In the genomic region with DNA sequence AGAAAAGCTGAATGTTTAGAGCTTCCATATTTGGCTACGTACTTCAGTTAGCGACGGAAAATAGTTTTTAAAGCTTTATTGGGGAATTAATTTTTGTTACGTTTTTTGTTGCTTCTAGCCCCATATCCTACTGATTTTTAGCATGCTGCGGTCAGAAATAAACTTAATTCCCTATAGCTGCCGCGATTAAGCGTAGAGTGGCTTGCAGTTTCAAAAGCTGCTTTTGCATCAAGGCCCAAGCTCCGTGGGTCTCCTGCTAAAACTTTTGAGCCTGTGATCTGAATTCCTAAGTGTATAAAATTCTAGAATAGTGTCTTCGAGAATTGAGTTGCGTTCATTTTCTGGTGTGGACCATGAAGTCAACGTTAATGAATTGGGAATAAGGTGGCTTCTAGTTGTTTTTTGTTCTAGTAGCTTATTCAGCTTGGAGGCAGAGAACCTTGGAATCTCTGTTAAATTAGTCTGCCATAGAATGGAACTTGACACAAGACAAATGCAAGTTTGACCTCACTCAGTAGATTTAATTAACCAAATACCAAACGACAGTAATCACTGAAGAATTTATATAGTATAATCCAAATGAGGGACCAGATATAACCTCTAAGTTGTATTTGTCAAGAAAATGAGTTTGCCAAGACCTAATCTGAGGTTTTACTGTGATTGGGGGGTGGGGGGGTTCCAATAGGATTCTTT, we compare ENCODE assay signal across 8 cellular contexts. TPM values are rescaled to one million over a fixed set of nuclear protein-coding genes. Genes with fewer than 3 reads are reported as not detected.
DNase-seq lines count a peak whose midpoint lies in the region; ATAC-seq and TF ChIP-seq lines count a peak whose summit lies in the region.

No MANE protein-coding gene starts in this region.

- POLR2A ChIA-PET in HEK293 (lab: Yijun Ruan, JAX) = interaction anchor here (0.8 to 2.3 kb wide), 5 partner anchors 8 to 315 kb away, joined by 3 to 8 read pairs (median 4); a partner anchor contains a TSS
- POLR2A ChIA-PET in activated CD4-positive, alpha-beta memory T cell treated with anti-CD3 and anti-CD28 coated beads for 36 hours (lab: Charles Lee) = interaction anchor here (0.7 to 1.6 kb wide), 4 partner anchors 17 to 144 kb away, joined by 3 to 5 read pairs (median 3); no protein-coding TSS in a partner anchor

- H3K79me2 ChIP-seq in hepatocyte = peaks cover 59% of the 10 kb centered on the region

- no peak overlapping the region for H2AFZ ChIP-seq in hepatocyte

- H3K36me3 Mint-ChIP-seq in activated CD4-positive, alpha-beta memory T cell treated with anti-CD3 and anti-CD28 coated beads for 36 hours = peaks cover 8% of the 10 kb centered on the region

- peak overlapping the region; percentile 90 for H3K27ac Mint-ChIP-seq in activated CD4-positive, alpha-beta memory T cell treated with anti-CD3 and anti-CD28 coated beads for 36 hours

- no peaks in the 10 kb centered on the region for H3K9me3 Mint-ChIP-seq in activated CD4-positive, alpha-beta memory T cell treated with anti-CD3 and anti-CD28 coated beads for 36 hours

- H3K4me3 ChIP-seq in HEK293 (ENCODE audit: low read depth, low read length) = peak overlapping the region; percentile 89
- H3K4me3 ChIP-seq in hepatocyte = peak overlapping the region; percentile 72
- H3K4me3 ChIP-seq in skin epidermis = peak overlapping the region; percentile 77 to 99 (median 96)

- H3K9me3 ChIP-seq in HEK293 (ENCODE audit: control insufficient read depth, insufficient read depth, low read depth, low read length) (no peaks in the 10 kb centered on the region), hepatocyte (ENCODE audit: low read depth) (no peaks in the 10 kb centered on the region)

- peak overlapping the region; percentile 88 for H3K4me2 ChIP-seq in hepatocyte

- no peaks in the 10 kb centered on the region for H3K27me3 ChIP-seq in hepatocyte

- peaks cover 47% of the 10 kb centered on the region for H3K4me1 Mint-ChIP-seq in activated CD4-positive, alpha-beta memory T cell treated with anti-CD3 and anti-CD28 coated beads for 36 hours (ENCODE audit: low read depth)

- ATAC-seq in GM18517 (IDR thresholded peaks at IDR 0.05; ENCODE audit: unreplicated experiment) (no peak), GM21381 (IDR thresholded peaks at IDR 0.05; ENCODE audit: unreplicated experiment) (no peak)

- DNase-seq in activated CD4-positive, alpha-beta memory T cell treated with anti-CD3 and anti-CD28 coated beads for 36 hours = no peak
- no peak for DNase-seq in hepatocyte (ENCODE audit: low spot score)
- no peak for DNase-seq in NCI-H1105 treated with DMSO at 0.1 percent for 48 hours (lab: John Stamatoyannopoulos, UW)
- no peak for DNase-seq in NCI-H446 treated with DMSO at 0.1 percent for 48 hours (lab: John Stamatoyannopoulos, UW)

- H3K9me2 ChIP-seq in hepatocyte (replicated peaks; ENCODE audit: insufficient read depth) = no peaks in the 10 kb centered on the region

- TF ChIP-seq CTCF in HEK293 (tag by site-specific recombination; IDR thresholded peaks at IDR 0.05) (no peak), hepatocyte (IDR thresholded peaks at IDR 0.05; ENCODE audit: poor library complexity) (no peak)

- 12% methylated on average over 13 of the region's 13 CpGs for WGBS in hepatocyte (ENCODE audit: low lambda C conversion rate, missing lambda C conversion rate)

- intact Hi-C loops in activated CD4-positive, alpha-beta memory T cell treated with anti-CD3 and anti-CD28 coated beads for 36 hours (cut with micrococcal nuclease) = loop anchor here (2.0 to 5.0 kb wide), 3 partner anchors 52 to 223 kb away; a partner anchor contains a TSS

- H3K4me1 ChIP-seq in HEK293 (ENCODE audit: control insufficient read depth, insufficient read depth, low read length) = peaks cover 3% of the 10 kb centered on the region; the same call in 1 of the 2 replicates
- peaks cover 25% of the 10 kb centered on the region for H3K4me1 ChIP-seq in hepatocyte (ENCODE audit: insufficient read depth)

- H3K27me3 Mint-ChIP-seq in activated CD4-positive, alpha-beta memory T cell treated with anti-CD3 and anti-CD28 coated beads for 36 hours = no peaks in the 10 kb centered on the region

- peaks cover 53% of the 10 kb centered on the region for H4K20me1 ChIP-seq in hepatocyte (ENCODE audit: insufficient read depth, poor library complexity, severe bottlenecking)

- peak overlapping the region; percentile 97 for H3K4me3 Mint-ChIP-seq in activated CD4-positive, alpha-beta memory T cell treated with anti-CD3 and anti-CD28 coated beads for 36 hours

- H3K36me3 ChIP-seq in HEK293 (ENCODE audit: control insufficient read depth in 2 of 2, insufficient read depth in 1 of 2, low read length in 2 of 2) (no peaks in the 10 kb centered on the region), hepatocyte (replicated peaks; ENCODE audit: insufficient read depth, low read depth) (no peaks in the 10 kb centered on the region)

- H3K27ac ChIP-seq in HEK293 (ENCODE audit: extremely low read depth, low read depth, low read length) (peak overlapping the region; percentile 58; the same call in 1 of the 2 replicates), hepatocyte (peak overlapping the region; percentile 95), skin epidermis (peak overlapping the region in 20 of 21 experiments; percentile 69 to 97 (median 91))

- CTCF ChIA-PET in HEK293 (lab: Yijun Ruan, JAX) = interaction anchor here (0.6 to 2.0 kb wide), 7 partner anchors 9 to 1344 kb away, joined by 3 to 5 read pairs (median 4); no protein-coding TSS in a partner anchor
- CTCF ChIA-PET in activated CD4-positive, alpha-beta memory T cell treated with anti-CD3 and anti-CD28 coated beads for 36 hours (lab: Charles Lee) = interaction anchor here (1.0 to 1.7 kb wide), 4 partner anchors 11 to 424 kb away, joined by 3 to 4 read pairs (median 3); no protein-coding TSS in a partner anchor

TF ChIP-seq in HEK293, 187 proteins besides CTCF, POLR2A, EP300 and RAD21:
- no peak for TF ChIP-seq ZSCAN16 (tag by site-specific recombination; IDR thresholded peaks at IDR 0.05)
- no peak for TF ChIP-seq SP2 (tag by site-specific recombination; IDR thresholded peaks at IDR 0.05)
- no peak for TF ChIP-seq HOXD13 (CRISPR knock-in tag; IDR thresholded peaks at IDR 0.05; ENCODE audit: borderline replicate concordance)
- no peak for TF ChIP-seq MZF1 (tag by site-specific recombination; IDR thresholded peaks at IDR 0.05; ENCODE audit: borderline replicate concordance)
- no peak for TF ChIP-seq ZNF600 (tag by site-specific recombination; IDR thresholded peaks at IDR 0.05)

RNA-seq across cellular contexts. Expression of a gene that starts 1.0 kb away (rescaled TPM):
- 10 to 100 TPM; 43.2 to 44.2 TPM for total RNA-seq in activated CD4-positive, alpha-beta memory T cell treated with anti-CD3 and anti-CD28 coated beads for 36 hours
- total RNA-seq in hepatocyte = 248 and 267 TPM in 2 replicates
- 283 and 291 TPM in 2 replicates for polyA plus RNA-seq in hepatocyte

RNA-seq across cellular contexts. Expression of a gene that starts 35.5 kb away (rescaled TPM):
- total RNA-seq in activated CD4-positive, alpha-beta memory T cell treated with anti-CD3 and anti-CD28 coated beads for 36 hours = not detected
- not detected in 2 replicates for total RNA-seq in hepatocyte
- 0.80 TPM in 1 of 2 replicates, not detected in the other for polyA plus RNA-seq in hepatocyte

RNA-seq across cellular contexts. Expression of a gene that starts 51.6 kb away (rescaled TPM):
- 1 to 10 TPM; 8.8 to 8.9 TPM for total RNA-seq in activated CD4-positive, alpha-beta memory T cell treated with anti-CD3 and anti-CD28 coated beads for 36 hours
- total RNA-seq in hepatocyte = 3.4 and 5.6 TPM in 2 replicates
- 3.8 and 8.3 TPM in 2 replicates for polyA plus RNA-seq in hepatocyte
